ENCODE assay signal across 7 cellular contexts in genomic region chr16:89395150-89396142, GRCh38.
DNase-seq lines count a peak whose midpoint lies in the region; ATAC-seq and TF ChIP-seq lines count a peak whose summit lies in the region.

No MANE protein-coding gene starts in this region.

- no peak for TF ChIP-seq CTCF in HFFc6 (IDR thresholded peaks at IDR 0.05)

- peak; percentile 97 for DNase-seq in HFFc6
- DNase-seq in activated naive CD8-positive, alpha-beta T cell treated with anti-CD3 and anti-CD28 coated beads for 36 hours, result no peak
- peak; percentile 90 for DNase-seq in Right ventricle myocardium superior
- peak; percentile 39 for DNase-seq in pulmonary artery endothelial cell (ENCODE audit: low read depth, low spot score)
- no peak for DNase-seq in activated naive CD4-positive, alpha-beta T cell treated with anti-CD3 and anti-CD28 coated beads for 36 hours

- peak overlapping the region; percentile 72 for H3K4me3 Mint-ChIP-seq in HFFc6
- H3K4me3 Mint-ChIP-seq in activated naive CD8-positive, alpha-beta T cell treated with anti-CD3 and anti-CD28 coated beads for 36 hours, result peak overlapping the region; percentile 7
- no peak overlapping the region for H3K4me3 Mint-ChIP-seq in activated naive CD4-positive, alpha-beta T cell treated with anti-CD3 and anti-CD28 coated beads for 36 hours

- intact Hi-C loops in Right ventricle myocardium superior (cut with DNase I), result no loop called here
- intact Hi-C loops in activated naive CD4-positive, alpha-beta T cell treated with anti-CD3 and anti-CD28 coated beads for 36 hours (cut with micrococcal nuclease), result no loop called here

- CTCF ChIA-PET in activated naive CD4-positive, alpha-beta T cell treated with anti-CD3 and anti-CD28 coated beads for 36 hours (lab: Charles Lee), result interaction anchor here (0.9 kb wide), 2 partner anchors 14 to 223 kb away, joined by 3 read pairs; no protein-coding TSS in a partner anchor

- peaks cover 38% of the 10 kb centered on the region for H3K4me1 Mint-ChIP-seq in HFFc6 (ENCODE audit: low read depth)
- peaks cover 62% of the 10 kb centered on the region for H3K4me1 Mint-ChIP-seq in activated naive CD8-positive, alpha-beta T cell treated with anti-CD3 and anti-CD28 coated beads for 36 hours
- peaks cover 65% of the 10 kb centered on the region for H3K4me1 Mint-ChIP-seq in activated naive CD4-positive, alpha-beta T cell treated with anti-CD3 and anti-CD28 coated beads for 36 hours (ENCODE audit: low read depth)

- H3K27ac Mint-ChIP-seq in HFFc6, result peak overlapping the region; percentile 93
- H3K27ac Mint-ChIP-seq in activated naive CD8-positive, alpha-beta T cell treated with anti-CD3 and anti-CD28 coated beads for 36 hours, result no peak overlapping the region
- H3K27ac Mint-ChIP-seq in activated naive CD4-positive, alpha-beta T cell treated with anti-CD3 and anti-CD28 coated beads for 36 hours, result no peak overlapping the region

- peaks cover 7% of the 10 kb centered on the region for H3K36me3 Mint-ChIP-seq in HFFc6 (ENCODE audit: low read depth)
- peaks cover 17% of the 10 kb centered on the region for H3K36me3 Mint-ChIP-seq in activated naive CD8-positive, alpha-beta T cell treated with anti-CD3 and anti-CD28 coated beads for 36 hours
- peaks cover 16% of the 10 kb centered on the region for H3K36me3 Mint-ChIP-seq in activated naive CD4-positive, alpha-beta T cell treated with anti-CD3 and anti-CD28 coated beads for 36 hours (ENCODE audit: low read depth)

- ATAC-seq in Right ventricle myocardium superior (ENCODE audit: poor library complexity) (peak; percentile 93), HG02588 (IDR thresholded peaks at IDR 0.05; ENCODE audit: unreplicated experiment) (no peak), GM21515 (IDR thresholded peaks at IDR 0.05; ENCODE audit: unreplicated experiment) (no peak)

- H3K27me3 Mint-ChIP-seq in HFFc6 (ENCODE audit: insufficient read depth), result peaks cover 11% of the 10 kb centered on the region
- H3K27me3 Mint-ChIP-seq in activated naive CD8-positive, alpha-beta T cell treated with anti-CD3 and anti-CD28 coated beads for 36 hours, result no peaks in the 10 kb centered on the region
- no peaks in the 10 kb centered on the region for H3K27me3 Mint-ChIP-seq in activated naive CD4-positive, alpha-beta T cell treated with anti-CD3 and anti-CD28 coated beads for 36 hours (ENCODE audit: low read depth)

- H3K9me3 Mint-ChIP-seq in HFFc6, result no peaks in the 10 kb centered on the region
- H3K9me3 Mint-ChIP-seq in activated naive CD8-positive, alpha-beta T cell treated with anti-CD3 and anti-CD28 coated beads for 36 hours, result no peaks in the 10 kb centered on the region
- no peaks in the 10 kb centered on the region for H3K9me3 Mint-ChIP-seq in activated naive CD4-positive, alpha-beta T cell treated with anti-CD3 and anti-CD28 coated beads for 36 hours

Comparison
In these comparisons a context has a peak if more than half of its experiments do, and no peak if none do; other contexts are left out.
1. DNase-seq: peak in HFFc6 (single experiment), Right ventricle myocardium superior (single experiment) and pulmonary artery endothelial cell (single experiment); none in activated naive CD8-positive, alpha-beta T cell treated with anti-CD3 and anti-CD28 coated beads for 36 hours (single experiment) and activated naive CD4-positive, alpha-beta T cell treated with anti-CD3 and anti-CD28 coated beads for 36 hours (single experiment).